Comparison of ENCODE assay signal across 1 cellular context in genomic region chr19:49451430-49452181, GRCh38.
TF ChIP-seq lines count a peak whose summit lies in the region.

TSS of gene PIH1D1 (minus strand) at chr19:49451814. CDS start at chr19:49451574, 240 bp downstream.

TF ChIP-seq in HCT116, 20 proteins besides CTCF, POLR2A, EP300 and RAD21 (continued from another document):
- TF ChIP-seq, protein P1, sequence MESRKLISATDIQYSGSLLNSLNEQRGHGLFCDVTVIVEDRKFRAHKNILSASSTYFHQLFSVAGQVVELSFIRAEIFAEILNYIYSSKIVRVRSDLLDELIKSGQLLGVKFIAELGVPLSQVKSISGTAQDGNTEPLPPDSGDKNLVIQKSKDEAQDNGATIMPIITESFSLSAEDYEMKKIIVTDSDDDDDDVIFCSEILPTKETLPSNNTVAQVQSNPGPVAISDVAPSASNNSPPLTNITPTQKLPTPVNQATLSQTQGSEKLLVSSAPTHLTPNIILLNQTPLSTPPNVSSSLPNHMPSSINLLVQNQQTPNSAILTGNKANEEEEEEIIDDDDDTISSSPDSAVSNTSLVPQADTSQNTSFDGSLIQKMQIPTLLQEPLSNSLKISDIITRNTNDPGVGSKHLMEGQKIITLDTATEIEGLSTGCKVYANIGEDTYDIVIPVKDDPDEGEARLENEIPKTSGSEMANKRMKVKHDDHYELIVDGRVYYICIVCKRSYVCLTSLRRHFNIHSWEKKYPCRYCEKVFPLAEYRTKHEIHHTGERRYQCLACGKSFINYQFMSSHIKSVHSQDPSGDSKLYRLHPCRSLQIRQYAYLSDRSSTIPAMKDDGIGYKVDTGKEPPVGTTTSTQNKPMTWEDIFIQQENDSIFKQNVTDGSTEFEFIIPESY (IDR thresholded peaks at IDR 0.05; ENCODE audit: extremely low read depth, insufficient replicate concordance, low read length), result peak; percentile 96
- TF ChIP-seq SP1 (IDR thresholded peaks at IDR 0.05; ENCODE audit: low read depth) (peak; percentile 76), ELF1 (IDR thresholded peaks at IDR 0.05; ENCODE audit: borderline replicate concordance, low read depth) (no peak; the same call in 1 of the 2 replicates), TCF7L2 (IDR thresholded peaks at IDR 0.05; ENCODE audit: borderline replicate concordance, extremely low read depth, insufficient read depth, insufficient read length) (peak; percentile 34), EZH2phosphoT487 (IDR thresholded peaks at IDR 0.05; ENCODE audit: borderline replicate concordance) (no peak), ZNF274 (IDR thresholded peaks at IDR 0.05; ENCODE audit: low read depth, low read length) (no peak), ZFX (IDR thresholded peaks at IDR 0.05) (peak; percentile 38; the same call in 1 of the 2 replicates), YY1 (IDR thresholded peaks at IDR 0.05; ENCODE audit: extremely low read depth, insufficient replicate concordance, low read depth, low read length) (peak; percentile 66), POLR2AphosphoS5 (IDR thresholded peaks at IDR 0.05; ENCODE audit: low read depth, low read length) (peak; percentile 97), SIN3A (IDR thresholded peaks at IDR 0.05; ENCODE audit: low read depth) (peak; percentile 70; the same call in 1 of the 2 replicates), EZH2 (IDR thresholded peaks at IDR 0.05) (no peak)
- TF ChIP-seq, protein P2, sequence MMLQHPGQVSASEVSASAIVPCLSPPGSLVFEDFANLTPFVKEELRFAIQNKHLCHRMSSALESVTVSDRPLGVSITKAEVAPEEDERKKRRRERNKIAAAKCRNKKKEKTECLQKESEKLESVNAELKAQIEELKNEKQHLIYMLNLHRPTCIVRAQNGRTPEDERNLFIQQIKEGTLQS (IDR thresholded peaks at IDR 0.05), result no peak
